In genomic region chr7:115816318-115816974, GRCh38 we compare ENCODE assay signal across 1 cellular context.
TF ChIP-seq lines count a peak whose summit lies in the region.

No MANE protein-coding gene starts in this region.

TF ChIP-seq in GM23338, 12 proteins besides CTCF, POLR2A, EP300 and RAD21 (continued from another document):
- TF ChIP-seq, protein P1, sequence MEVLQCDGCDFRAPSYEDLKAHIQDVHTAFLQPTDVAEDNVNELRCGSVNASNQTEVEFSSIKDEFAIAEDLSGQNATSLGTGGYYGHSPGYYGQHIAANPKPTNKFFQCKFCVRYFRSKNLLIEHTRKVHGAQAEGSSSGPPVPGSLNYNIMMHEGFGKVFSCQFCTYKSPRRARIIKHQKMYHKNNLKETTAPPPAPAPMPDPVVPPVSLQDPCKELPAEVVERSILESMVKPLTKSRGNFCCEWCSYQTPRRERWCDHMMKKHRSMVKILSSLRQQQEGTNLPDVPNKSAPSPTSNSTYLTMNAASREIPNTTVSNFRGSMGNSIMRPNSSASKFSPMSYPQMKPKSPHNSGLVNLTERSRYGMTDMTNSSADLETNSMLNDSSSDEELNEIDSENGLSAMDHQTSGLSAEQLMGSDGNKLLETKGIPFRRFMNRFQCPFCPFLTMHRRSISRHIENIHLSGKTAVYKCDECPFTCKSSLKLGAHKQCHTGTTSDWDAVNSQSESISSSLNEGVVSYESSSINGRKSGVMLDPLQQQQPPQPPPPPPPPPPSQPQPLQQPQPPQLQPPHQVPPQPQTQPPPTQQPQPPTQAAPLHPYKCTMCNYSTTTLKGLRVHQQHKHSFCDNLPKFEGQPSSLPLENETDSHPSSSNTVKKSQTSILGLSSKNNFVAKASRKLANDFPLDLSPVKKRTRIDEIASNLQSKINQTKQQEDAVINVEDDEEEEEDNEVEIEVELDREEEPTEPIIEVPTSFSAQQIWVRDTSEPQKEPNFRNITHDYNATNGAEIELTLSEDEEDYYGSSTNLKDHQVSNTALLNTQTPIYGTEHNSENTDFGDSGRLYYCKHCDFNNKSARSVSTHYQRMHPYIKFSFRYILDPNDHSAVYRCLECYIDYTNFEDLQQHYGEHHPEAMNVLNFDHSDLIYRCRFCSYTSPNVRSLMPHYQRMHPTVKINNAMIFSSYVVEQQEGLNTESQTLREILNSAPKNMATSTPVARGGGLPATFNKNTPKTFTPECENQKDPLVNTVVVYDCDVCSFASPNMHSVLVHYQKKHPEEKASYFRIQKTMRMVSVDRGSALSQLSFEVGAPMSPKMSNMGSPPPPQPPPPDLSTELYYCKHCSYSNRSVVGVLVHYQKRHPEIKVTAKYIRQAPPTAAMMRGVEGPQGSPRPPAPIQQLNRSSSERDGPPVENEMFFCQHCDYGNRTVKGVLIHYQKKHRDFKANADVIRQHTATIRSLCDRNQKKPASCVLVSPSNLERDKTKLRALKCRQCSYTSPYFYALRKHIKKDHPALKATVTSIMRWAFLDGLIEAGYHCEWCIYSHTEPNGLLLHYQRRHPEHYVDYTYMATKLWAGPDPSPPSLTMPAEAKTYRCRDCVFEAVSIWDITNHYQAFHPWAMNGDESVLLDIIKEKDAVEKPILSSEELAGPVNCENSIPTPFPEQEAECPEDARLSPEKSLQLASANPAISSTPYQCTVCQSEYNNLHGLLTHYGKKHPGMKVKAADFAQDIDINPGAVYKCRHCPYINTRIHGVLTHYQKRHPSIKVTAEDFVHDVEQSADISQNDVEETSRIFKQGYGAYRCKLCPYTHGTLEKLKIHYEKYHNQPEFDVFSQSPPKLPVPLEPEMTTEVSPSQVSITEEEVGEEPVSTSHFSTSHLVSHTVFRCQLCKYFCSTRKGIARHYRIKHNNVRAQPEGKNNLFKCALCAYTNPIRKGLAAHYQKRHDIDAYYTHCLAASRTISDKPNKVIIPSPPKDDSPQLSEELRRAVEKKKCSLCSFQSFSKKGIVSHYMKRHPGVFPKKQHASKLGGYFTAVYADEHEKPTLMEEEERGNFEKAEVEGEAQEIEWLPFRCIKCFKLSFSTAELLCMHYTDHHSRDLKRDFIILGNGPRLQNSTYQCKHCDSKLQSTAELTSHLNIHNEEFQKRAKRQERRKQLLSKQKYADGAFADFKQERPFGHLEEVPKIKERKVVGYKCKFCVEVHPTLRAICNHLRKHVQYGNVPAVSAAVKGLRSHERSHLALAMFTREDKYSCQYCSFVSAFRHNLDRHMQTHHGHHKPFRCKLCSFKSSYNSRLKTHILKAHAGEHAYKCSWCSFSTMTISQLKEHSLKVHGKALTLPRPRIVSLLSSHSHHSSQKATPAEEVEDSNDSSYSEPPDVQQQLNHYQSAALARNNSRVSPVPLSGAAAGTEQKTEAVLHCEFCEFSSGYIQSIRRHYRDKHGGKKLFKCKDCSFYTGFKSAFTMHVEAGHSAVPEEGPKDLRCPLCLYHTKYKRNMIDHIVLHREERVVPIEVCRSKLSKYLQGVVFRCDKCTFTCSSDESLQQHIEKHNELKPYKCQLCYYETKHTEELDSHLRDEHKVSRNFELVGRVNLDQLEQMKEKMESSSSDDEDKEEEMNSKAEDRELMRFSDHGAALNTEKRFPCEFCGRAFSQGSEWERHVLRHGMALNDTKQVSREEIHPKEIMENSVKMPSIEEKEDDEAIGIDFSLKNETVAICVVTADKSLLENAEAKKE (CRISPR knock-in tag; IDR thresholded peaks at IDR 0.05): peak; percentile 80
- TF ChIP-seq EZH2phosphoT487 (IDR thresholded peaks at IDR 0.05; ENCODE audit: unreplicated experiment): no peak
TF ChIP-seq in GM23338: peak in this region for 2.
